In the genomic region with DNA sequence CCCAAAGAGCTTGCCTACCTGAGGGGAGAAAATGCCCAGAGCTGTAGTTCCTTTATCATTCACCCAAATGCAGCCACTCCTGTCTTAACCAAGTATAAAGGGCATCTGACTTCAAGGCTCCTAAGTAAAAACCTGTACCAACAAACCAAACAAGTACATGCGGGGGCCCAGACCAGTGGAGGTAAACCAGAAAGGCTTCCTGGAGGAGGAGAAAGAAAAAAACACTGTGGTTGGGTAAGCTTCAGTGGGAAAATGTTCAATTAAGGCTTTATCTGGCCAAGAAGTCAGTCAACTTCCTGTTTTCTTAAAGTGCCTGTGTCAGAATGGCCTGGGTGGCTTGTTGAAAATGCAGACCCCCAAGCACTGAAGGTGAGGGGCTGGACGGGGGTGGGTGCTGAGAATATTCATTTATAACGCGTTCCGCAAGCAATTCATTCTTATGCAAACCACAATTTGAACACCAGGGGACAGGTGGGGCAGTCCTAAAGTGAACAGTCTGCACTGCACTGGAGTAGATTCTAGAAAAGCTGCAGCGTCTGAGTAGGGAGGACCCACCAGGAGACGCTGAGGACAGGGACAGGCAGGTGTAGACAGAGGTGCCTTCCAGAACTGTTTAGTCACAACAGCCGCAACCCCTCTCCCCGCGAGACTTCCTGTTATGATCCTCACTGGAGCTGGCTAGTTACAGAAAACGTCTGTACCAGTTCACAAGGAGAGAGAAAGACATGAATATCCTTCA, we compare ENCODE assay signal across 8 cellular contexts.
DNase-seq lines count a peak whose midpoint lies in the region; ATAC-seq lines count a peak whose summit lies in the region.
"Had no signal": no experiment of that assay in that cellular context is flagged by ENCODE, and none has a peak within 500 bp of the region (broad histone marks: within the 10 kb centered on the region; RNA-seq: fewer than 3 reads in every experiment).

No MANE protein-coding gene starts in this region.

- H3K36me3 Mint-ChIP-seq in activated naive CD4-positive, alpha-beta T cell treated with anti-CD3 and anti-CD28 coated beads, Interleukin-2, amount 10 ng/mL, durations not matched to agents 7 days and 5 days: peaks cover 3% of the 10 kb centered on the region
- H3K36me3 Mint-ChIP-seq in naive thymus-derived CD4-positive, alpha-beta T cell: no peaks in the 10 kb centered on the region
- H3K36me3 Mint-ChIP-seq in activated naive CD8-positive, alpha-beta T cell treated with anti-CD3 and anti-CD28 coated beads for 36 hours: no peaks in the 10 kb centered on the region

- no peak overlapping the region for H3K27ac ChIP-seq in naive thymus-derived CD4-positive, alpha-beta T cell (ENCODE audit: low read depth, low read length)

- intact Hi-C loops in naive thymus-derived CD4-positive, alpha-beta T cell (cut with micrococcal nuclease): loop anchor here in 1 of 2 donors (2.0 kb wide), 1 partner anchor 139 kb away; no protein-coding TSS in a partner anchor

- peak; percentile 29 for ATAC-seq in naive thymus-derived CD4-positive, alpha-beta T cell
- ATAC-seq in GM18519 (IDR thresholded peaks at IDR 0.05; ENCODE audit: low FRiP score, unreplicated experiment): no peak

- no peak overlapping the region for H3K4me3 ChIP-seq in naive thymus-derived CD4-positive, alpha-beta T cell (ENCODE audit: low read length)
- H3K4me3 ChIP-seq: lung had no signal

- CTCF ChIA-PET in activated naive CD4-positive, alpha-beta T cell treated with anti-CD3 and anti-CD28 coated beads, Interleukin-2, amount 10 ng/mL, durations not matched to agents 7 days and 5 days (lab: Charles Lee): interaction anchor here (1.0 to 3.2 kb wide), 3 partner anchors 27 to 138 kb away, joined by 3 to 25 read pairs (median 9); no protein-coding TSS in a partner anchor
- CTCF ChIA-PET in naive thymus-derived CD4-positive, alpha-beta T cell (lab: Charles Lee): interaction anchor here (1.1 kb wide), 1 partner anchor 11 kb away, joined by 3 read pairs; no protein-coding TSS in a partner anchor

- DNase-seq in GF-D8 (lab: John Stamatoyannopoulos, UW) (peak; percentile 8), NCI-H146 (lab: John Stamatoyannopoulos, UW) (peak; percentile 47), Ammon's horn (ENCODE audit: low spot score) (no peak)
- peak; percentile 58 for DNase-seq in activated naive CD4-positive, alpha-beta T cell treated with anti-CD3 and anti-CD28 coated beads, Interleukin-2, amount 10 ng/mL, durations not matched to agents 7 days and 5 days
- peak in 1 of 9 donors; percentile 4 for DNase-seq in naive thymus-derived CD4-positive, alpha-beta T cell
- no peak for DNase-seq in activated naive CD8-positive, alpha-beta T cell treated with anti-CD3 and anti-CD28 coated beads for 36 hours

- POLR2A ChIA-PET in naive thymus-derived CD4-positive, alpha-beta T cell (lab: Charles Lee): no interaction called here

- peaks cover 50% of the 10 kb centered on the region for H3K4me1 Mint-ChIP-seq in activated naive CD4-positive, alpha-beta T cell treated with anti-CD3 and anti-CD28 coated beads, Interleukin-2, amount 10 ng/mL, durations not matched to agents 7 days and 5 days
- peaks cover 13 to 45% (median 27%) of the 10 kb centered on the region in 7 donors for H3K4me1 Mint-ChIP-seq in naive thymus-derived CD4-positive, alpha-beta T cell
- H3K4me1 Mint-ChIP-seq in activated naive CD8-positive, alpha-beta T cell treated with anti-CD3 and anti-CD28 coated beads for 36 hours: peaks cover 18% of the 10 kb centered on the region

- no peaks in the 10 kb centered on the region for H3K36me3 ChIP-seq in naive thymus-derived CD4-positive, alpha-beta T cell (ENCODE audit: control insufficient read depth in 2 of 3, insufficient read depth in 3 of 3, low read length in 3 of 3)

- H3K27me3 ChIP-seq in naive thymus-derived CD4-positive, alpha-beta T cell (ENCODE audit: control insufficient read depth in 2 of 2, insufficient read depth in 2 of 2, low read length in 2 of 2): no peaks in the 10 kb centered on the region

- peaks cover 6 to 10% of the 10 kb centered on the region in 2 donors for H3K4me1 ChIP-seq in naive thymus-derived CD4-positive, alpha-beta T cell (ENCODE audit: control insufficient read depth in 2 of 2, insufficient read depth in 2 of 2, low read length in 2 of 2)

- H3K9me3 Mint-ChIP-seq in activated naive CD4-positive, alpha-beta T cell treated with anti-CD3 and anti-CD28 coated beads, Interleukin-2, amount 10 ng/mL, durations not matched to agents 7 days and 5 days: no peaks in the 10 kb centered on the region
- H3K9me3 Mint-ChIP-seq in naive thymus-derived CD4-positive, alpha-beta T cell: peaks cover 0 to 2% (median 0%) of the 10 kb centered on the region in 11 donors
- no peaks in the 10 kb centered on the region for H3K9me3 Mint-ChIP-seq in activated naive CD8-positive, alpha-beta T cell treated with anti-CD3 and anti-CD28 coated beads for 36 hours

- H3K4me3 Mint-ChIP-seq in activated naive CD4-positive, alpha-beta T cell treated with anti-CD3 and anti-CD28 coated beads, Interleukin-2, amount 10 ng/mL, durations not matched to agents 7 days and 5 days: peak overlapping the region; percentile 21
- peak overlapping the region in 5 of 10 donors; percentile 7 to 67 (median 23) for H3K4me3 Mint-ChIP-seq in naive thymus-derived CD4-positive, alpha-beta T cell
- no peak overlapping the region for H3K4me3 Mint-ChIP-seq in activated naive CD8-positive, alpha-beta T cell treated with anti-CD3 and anti-CD28 coated beads for 36 hours

- H3K27me3 Mint-ChIP-seq in activated naive CD4-positive, alpha-beta T cell treated with anti-CD3 and anti-CD28 coated beads, Interleukin-2, amount 10 ng/mL, durations not matched to agents 7 days and 5 days: peaks cover 57% of the 10 kb centered on the region
- H3K27me3 Mint-ChIP-seq in naive thymus-derived CD4-positive, alpha-beta T cell: peaks cover 26 to 41% (median 34%) of the 10 kb centered on the region in 5 donors
- peaks cover 71% of the 10 kb centered on the region for H3K27me3 Mint-ChIP-seq in activated naive CD8-positive, alpha-beta T cell treated with anti-CD3 and anti-CD28 coated beads for 36 hours

- H3K27ac Mint-ChIP-seq in activated naive CD4-positive, alpha-beta T cell treated with anti-CD3 and anti-CD28 coated beads, Interleukin-2, amount 10 ng/mL, durations not matched to agents 7 days and 5 days: peak overlapping the region; percentile 79
- H3K27ac Mint-ChIP-seq in naive thymus-derived CD4-positive, alpha-beta T cell: peak overlapping the region in 5 of 9 donors; percentile 15 to 70 (median 32)
- no peak overlapping the region for H3K27ac Mint-ChIP-seq in activated naive CD8-positive, alpha-beta T cell treated with anti-CD3 and anti-CD28 coated beads for 36 hours

- no peaks in the 10 kb centered on the region for H3K9me3 ChIP-seq in naive thymus-derived CD4-positive, alpha-beta T cell (ENCODE audit: control insufficient read depth in 2 of 3, low read length in 3 of 3)

Comparison
In these comparisons a context has a peak if more than half of its experiments do, and no peak if none do; other contexts are left out.
1. DNase-seq: peak in GF-D8 (single experiment), NCI-H146 (single experiment) and activated naive CD4-positive, alpha-beta T cell treated with anti-CD3 and anti-CD28 coated beads, Interleukin-2, amount 10 ng/mL, durations not matched to agents 7 days and 5 days (single experiment); none in Ammon's horn (single experiment) and activated naive CD8-positive, alpha-beta T cell treated with anti-CD3 and anti-CD28 coated beads for 36 hours (single experiment).